8 cellular contexts compared by ENCODE assay signal in genomic region chr5:173615884-173616576, GRCh38. TPM values are rescaled to one million over a fixed set of nuclear protein-coding genes. Genes with fewer than 3 reads are reported as not detected.
DNase-seq lines count a peak whose midpoint lies in the region; ATAC-seq, FAIRE-seq and TF ChIP-seq lines count a peak whose summit lies in the region.

No MANE protein-coding gene starts in this region.

- no peak for TF ChIP-seq POLR2A in suprapubic skin (IDR thresholded peaks at IDR 0.05)

- FAIRE-seq in frontal cortex (lab: Jason Lieb, UNC), result no peak

- DNase-seq in ELF-1 (ENCODE audit: low read depth, low spot score), result peak; percentile 88
- DNase-seq in SIG-M5 treated with dmso at 0.1 percent for 504 hours (lab: John Stamatoyannopoulos, UW; ENCODE audit: unreplicated experiment), result peak; percentile 89
- peak; percentile 37 to 57 (median 40) for DNase-seq in activated naive CD4-positive, alpha-beta T cell (lab: John Stamatoyannopoulos, UW)
- DNase-seq in frontal cortex (ENCODE audit: low spot score in 2 of 2), result peak; percentile 64 to 68
- peak; percentile 40 for DNase-seq in occipital lobe (lab: John Stamatoyannopoulos, UW)
- peak; percentile 78 to 80 for DNase-seq in suprapubic skin (ENCODE audit: low spot score in 2 of 2)

- H3K9me3 ChIP-seq in KOPT-K1 (ENCODE audit: insufficient read depth, low read length, poor library complexity, severe bottlenecking), result no peaks in the 10 kb centered on the region
- no peaks in the 10 kb centered on the region for H3K9me3 ChIP-seq in suprapubic skin

- peaks cover 32% of the 10 kb centered on the region for H3K36me3 ChIP-seq in KOPT-K1 (ENCODE audit: insufficient read depth, low read length)
- peaks cover 12% of the 10 kb centered on the region for H3K36me3 ChIP-seq in suprapubic skin

- H3K4me1 ChIP-seq in suprapubic skin, result peaks cover 49% of the 10 kb centered on the region

- peak; percentile 45 to 71 for TF ChIP-seq CTCF in suprapubic skin (IDR thresholded peaks at IDR 0.05)

- peak overlapping the region; percentile 99 for H3K4me3 ChIP-seq in suprapubic skin

- no peaks in the 10 kb centered on the region for H3K27me3 ChIP-seq in suprapubic skin

- peak; percentile 48 for ATAC-seq in GM21825 (IDR thresholded peaks at IDR 0.05; ENCODE audit: unreplicated experiment)

- H3K27ac ChIP-seq in KOPT-K1 (ENCODE audit: low read depth, low read length, poor library complexity, severe bottlenecking), result peak overlapping the region; percentile 67
- H3K27ac ChIP-seq in suprapubic skin, result peak overlapping the region; percentile 99

- no peak for TF ChIP-seq EP300 in suprapubic skin (IDR thresholded peaks at IDR 0.05)

- 0% methylated on average over 21 of the region's 55 CpGs for WGBS in suprapubic skin

RNA-seq across cellular contexts. Expression of gene BOD1, which starts 0.4 kb away (rescaled TPM):
- 54.2 TPM for total RNA-seq in frontal cortex
- total RNA-seq in occipital lobe, result 63.2 TPM
- 10 to 100 TPM; 46.3 to 53.3 (median 48.7) TPM for total RNA-seq in suprapubic skin

Comparison
In these comparisons a context has a peak if more than half of its experiments do, and no peak if none do; other contexts are left out.
1. Peak in every context shown above with its lines: DNase-seq, ATAC-seq, H3K4me3 ChIP-seq and H3K27ac ChIP-seq.